11 cellular contexts compared by ENCODE assay signal in genomic region chr7:31478744-31479143, GRCh38.
A peak's percentile ranks its signal among the peaks of the same experiment; 100 is the strongest.
DNase-seq lines count a peak whose midpoint lies in the region; ATAC-seq lines count a peak whose summit lies in the region.
"Had no signal": no experiment of that assay in that cellular context is flagged by ENCODE, and none has a peak within 500 bp of the region (broad histone marks: within the 10 kb centered on the region; RNA-seq: fewer than 3 reads in every experiment).

No MANE protein-coding gene starts in this region.

- peak; percentile 93 for ATAC-seq in GM19395 (IDR thresholded peaks at IDR 0.05; ENCODE audit: unreplicated experiment)
- ATAC-seq in HG02938 (IDR thresholded peaks at IDR 0.05; ENCODE audit: unreplicated experiment): peak; percentile 85
- ATAC-seq: foreskin keratinocyte, mucosa of descending colon had no signal

- peak; percentile 75 for DNase-seq in CD1c-positive myeloid dendritic cell (ENCODE audit: extremely low spot score)
- peak; percentile 52 to 85 for DNase-seq in NOMO-1 (lab: John Stamatoyannopoulos, UW; ENCODE audit: unreplicated experiment in 2 of 2)
- DNase-seq in 8988T: no peak
- DNase-seq in anterior cingulate cortex (lab: John Stamatoyannopoulos, UW): no peak
- DNase-seq in NCI-H146 treated with DMSO at 0.1 percent for 48 hours (lab: John Stamatoyannopoulos, UW; ENCODE audit: unreplicated experiment): no peak
- DNase-seq in effector CD4-positive, alpha-beta T cell: no peak
- DNase-seq: mucosa of descending colon; stimulated activated CD4-positive, alpha-beta T cell treated with anti-CD3 and anti-CD28 coated beads, Interleukin-12 subunit alpha, Interleukin-12 subunit beta, amount 100 ng/mL, for 4 hours had no signal

Comparison
In these comparisons a context has a peak if more than half of its experiments do, and no peak if none do; other contexts are left out.
1. DNase-seq: peak in CD1c-positive myeloid dendritic cell (single experiment) and NOMO-1 (2 of 2); none in 8988T (single experiment), anterior cingulate cortex (0 of 58), NCI-H146 treated with DMSO at 0.1 percent for 48 hours (single experiment) and effector CD4-positive, alpha-beta T cell (single experiment).